32 cellular contexts compared by ENCODE assay signal in the genomic region with DNA sequence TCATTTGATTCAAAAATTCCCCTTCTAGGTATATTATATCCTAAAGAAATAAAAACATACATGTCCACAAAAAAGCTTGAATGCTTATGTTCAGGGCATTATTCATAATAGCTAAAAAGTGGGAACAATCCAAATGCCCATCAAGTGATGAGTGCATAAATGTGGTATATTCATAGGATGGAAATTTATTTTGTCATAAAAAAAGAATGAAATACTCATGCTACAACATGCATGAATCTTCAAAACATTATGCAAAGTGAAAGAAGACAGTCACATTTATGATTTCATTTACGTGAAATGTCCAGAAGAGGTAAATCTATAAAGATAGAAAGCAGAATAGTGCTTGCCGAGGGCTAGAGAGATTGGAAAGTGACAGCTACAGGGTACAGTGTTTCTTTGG.
DNase-seq lines count a peak whose midpoint lies in the region; ATAC-seq, FAIRE-seq and TF ChIP-seq lines count a peak whose summit lies in the region.
"Had no signal": no experiment of that assay in that cellular context is flagged by ENCODE, and none has a peak within 500 bp of the region (broad histone marks: within the 10 kb centered on the region; RNA-seq: fewer than 3 reads in every experiment).

No MANE protein-coding gene starts in this region.

- H3K4me3 ChIP-seq in bronchial epithelial cell (ENCODE audit: low read depth, low read length) = no peak overlapping the region
- no peak overlapping the region for H3K4me3 ChIP-seq in epithelial cell of esophagus (ENCODE audit: low read length)
- H3K4me3 ChIP-seq: A549; BLaER1; BLaER1 treated with 17β-estradiol and CSF1 and Interleukin-3, amounts not matched to agents 10 nM and 100 nM had no signal

- no peaks in the 10 kb centered on the region for H3K36me3 ChIP-seq in bronchial epithelial cell (ENCODE audit: control insufficient read depth, insufficient read depth, low read length)
- H3K36me3 ChIP-seq: BE2C; BLaER1; BLaER1 treated with 17β-estradiol and CSF1 and Interleukin-3, amounts not matched to agents 10 nM and 100 nM had no signal

- H3K4me1 ChIP-seq in foreskin keratinocyte = peaks cover 5% of the 10 kb centered on the region
- H3K4me1 ChIP-seq: A549; BE2C; BLaER1; BLaER1 treated with 17β-estradiol and CSF1 and Interleukin-3, amounts not matched to agents 10 nM and 100 nM; Caco-2 had no signal

- no peak for TF ChIP-seq CTCF in bronchial epithelial cell (IDR thresholded peaks at IDR 0.05; ENCODE audit: insufficient read depth, low read length, severe bottlenecking)
- no peak for TF ChIP-seq CTCF in epithelial cell of esophagus (IDR thresholded peaks at IDR 0.05; ENCODE audit: insufficient read depth, low read depth, low read length, missing control alignments)
- no peak for TF ChIP-seq CTCF in foreskin keratinocyte (conservative IDR thresholded peaks at IDR 0.05)

- no peak for FAIRE-seq in bronchial epithelial cell (lab: Jason Lieb, UNC)
- FAIRE-seq: A204.1, A549, D721Med had no signal

- DNase-seq in bronchial epithelial cell (ENCODE audit: low read depth) (peak; percentile 18), epithelial cell of esophagus (ENCODE audit: low read depth) (peak; percentile 9), foreskin keratinocyte (peak; percentile 31 to 86), NCI-H2029 treated with DMSO at 0.1 percent for 48 hours (lab: John Stamatoyannopoulos, UW) (no peak), ureter (ENCODE audit: low spot score) (no peak), anterior cingulate cortex (lab: John Stamatoyannopoulos, UW) (no peak)
- DNase-seq: 8988T; ACHN; AML-193; BE2C; C1 segment of cervical spinal cord; Caco-2; Calu3; CD4-positive, alpha-beta memory T cell; CD4-positive, alpha-beta T cell; CD4-positive, CD25-positive, alpha-beta regulatory T cell; CD8-positive, alpha-beta memory T cell; CD8-positive, alpha-beta T cell; DMS 273 treated with DMSO at 0.1 percent for 48 hours; DMS153; DMS53; DMS79; DMS79 treated with DMSO at 0.1 percent for 48 hours; DND-41; EL had no signal

- peak; percentile 56 for ATAC-seq in foreskin keratinocyte
- ATAC-seq: A549; CD8-positive, alpha-beta T cell had no signal

- H3K27ac ChIP-seq in foreskin keratinocyte = no peak overlapping the region
- H3K27ac ChIP-seq: 22Rv1; A549; BLaER1; BLaER1 treated with 17β-estradiol and CSF1 and Interleukin-3, amounts not matched to agents 10 nM and 100 nM; C4-2B had no signal

- no peaks in the 10 kb centered on the region for H3K27me3 ChIP-seq in bronchial epithelial cell (ENCODE audit: control insufficient read depth, insufficient read depth, low read length)
- no peaks in the 10 kb centered on the region for H3K27me3 ChIP-seq in foreskin keratinocyte
- H3K27me3 ChIP-seq: BE2C; BLaER1; BLaER1 treated with 17β-estradiol and CSF1 and Interleukin-3, amounts not matched to agents 10 nM and 100 nM had no signal

Comparison
In these comparisons a context has a peak if more than half of its experiments do, and no peak if none do; other contexts are left out.
1. DNase-seq: peak in bronchial epithelial cell (single experiment), epithelial cell of esophagus (single experiment) and foreskin keratinocyte (2 of 2); none in NCI-H2029 treated with DMSO at 0.1 percent for 48 hours (single experiment), ureter (single experiment) and anterior cingulate cortex (0 of 58).